1 cellular context compared by ENCODE assay signal in the genomic region with DNA sequence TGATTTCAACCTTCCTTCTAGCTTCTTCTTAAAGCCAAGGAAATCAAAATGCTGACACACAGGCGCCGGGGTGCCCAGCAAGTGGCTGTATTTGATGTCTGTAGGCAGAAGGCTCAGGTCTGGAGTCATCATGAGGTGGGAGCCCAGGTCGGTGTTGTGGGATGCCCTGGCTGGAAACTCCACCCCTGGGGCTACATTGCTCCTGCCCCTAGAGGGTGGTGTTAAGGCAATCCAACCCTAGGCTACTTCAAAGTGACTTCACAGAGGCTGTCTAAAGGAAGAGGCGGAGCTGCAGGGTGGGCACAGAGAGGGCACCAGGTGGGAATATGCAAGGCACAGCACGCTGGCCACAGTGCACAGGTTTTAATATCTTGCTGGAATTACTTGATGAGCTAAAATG.
TF ChIP-seq lines count a peak whose summit lies in the region.

No MANE protein-coding gene starts in this region.

TF ChIP-seq in WTC11, 78 proteins besides CTCF, POLR2A, EP300 and RAD21 (continued from another document):
- TF ChIP-seq, protein P1, sequence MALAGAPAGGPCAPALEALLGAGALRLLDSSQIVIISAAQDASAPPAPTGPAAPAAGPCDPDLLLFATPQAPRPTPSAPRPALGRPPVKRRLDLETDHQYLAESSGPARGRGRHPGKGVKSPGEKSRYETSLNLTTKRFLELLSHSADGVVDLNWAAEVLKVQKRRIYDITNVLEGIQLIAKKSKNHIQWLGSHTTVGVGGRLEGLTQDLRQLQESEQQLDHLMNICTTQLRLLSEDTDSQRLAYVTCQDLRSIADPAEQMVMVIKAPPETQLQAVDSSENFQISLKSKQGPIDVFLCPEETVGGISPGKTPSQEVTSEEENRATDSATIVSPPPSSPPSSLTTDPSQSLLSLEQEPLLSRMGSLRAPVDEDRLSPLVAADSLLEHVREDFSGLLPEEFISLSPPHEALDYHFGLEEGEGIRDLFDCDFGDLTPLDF (CRISPR knock-in tag; IDR thresholded peaks at IDR 0.05), result no peak
- TF ChIP-seq GABPB1 (CRISPR knock-in tag; IDR thresholded peaks at IDR 0.05) (no peak), PRDM15 (CRISPR knock-in tag; IDR thresholded peaks at IDR 0.05) (no peak), SOX15 (CRISPR knock-in tag; IDR thresholded peaks at IDR 0.05) (no peak), SMAD3 (CRISPR knock-in tag; IDR thresholded peaks at IDR 0.05; ENCODE audit: borderline replicate concordance) (no peak), ZNF423 (CRISPR knock-in tag; IDR thresholded peaks at IDR 0.05) (no peak)
- TF ChIP-seq, protein P2, sequence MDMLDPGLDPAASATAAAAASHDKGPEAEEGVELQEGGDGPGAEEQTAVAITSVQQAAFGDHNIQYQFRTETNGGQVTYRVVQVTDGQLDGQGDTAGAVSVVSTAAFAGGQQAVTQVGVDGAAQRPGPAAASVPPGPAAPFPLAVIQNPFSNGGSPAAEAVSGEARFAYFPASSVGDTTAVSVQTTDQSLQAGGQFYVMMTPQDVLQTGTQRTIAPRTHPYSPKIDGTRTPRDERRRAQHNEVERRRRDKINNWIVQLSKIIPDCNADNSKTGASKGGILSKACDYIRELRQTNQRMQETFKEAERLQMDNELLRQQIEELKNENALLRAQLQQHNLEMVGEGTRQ (CRISPR knock-in tag; IDR thresholded peaks at IDR 0.05), result no peak
